1 cellular context compared by ENCODE assay signal in genomic region chr1:2411801-2412394, GRCh38.
A peak's percentile ranks its signal among the peaks of the same experiment; 100 is the strongest.
TF ChIP-seq lines count a peak whose summit lies in the region.

No MANE protein-coding gene starts in this region.

TF ChIP-seq in HepG2, 621 proteins besides CTCF, POLR2A, EP300 and RAD21 (continued from another document):
- no peak for TF ChIP-seq ZNF280D (CRISPR knock-in tag; IDR thresholded peaks at IDR 0.05)
- 0 out of 2 replicates have a peak, but pooled peaks have one; percentile 24 for TF ChIP-seq CENPT (CRISPR knock-in tag; IDR thresholded peaks at IDR 0.05; ENCODE audit: low read depth)
- TF ChIP-seq JARID2 (CRISPR knock-in tag; IDR thresholded peaks at IDR 0.05; ENCODE audit: insufficient replicate concordance), result peak; percentile 41
- TF ChIP-seq CSRNP2 (CRISPR knock-in tag; conservative IDR thresholded peaks at IDR 0.05; ENCODE audit: low read depth), result no peak
- TF ChIP-seq PAX8 (CRISPR knock-in tag; IDR thresholded peaks at IDR 0.05; ENCODE audit: borderline replicate concordance), result 0 out of 2 replicates have a peak, but pooled peaks have one; percentile 5
- peak; percentile 7; the same call in 1 of the 2 replicates for TF ChIP-seq ZNF772 (CRISPR knock-in tag; IDR thresholded peaks at IDR 0.05)
- no peak for TF ChIP-seq KAT7 (CRISPR knock-in tag; IDR thresholded peaks at IDR 0.05; ENCODE audit: borderline replicate concordance)
- 0 out of 2 replicates have a peak, but pooled peaks have one; percentile 29 for TF ChIP-seq ZNF614 (CRISPR knock-in tag; IDR thresholded peaks at IDR 0.05; ENCODE audit: borderline replicate concordance)
- 0 out of 2 replicates have a peak, but pooled peaks have one; percentile 65 for TF ChIP-seq SNAI1 (CRISPR knock-in tag; IDR thresholded peaks at IDR 0.05; ENCODE audit: borderline replicate concordance)
